ENCODE assay signal across 1 cellular context in genomic region chr12:79844693-79845092, GRCh38.
TF ChIP-seq lines count a peak whose summit lies in the region.

No MANE protein-coding gene starts in this region.

TF ChIP-seq in HCT116, 20 proteins besides CTCF, POLR2A, EP300 and RAD21 (continued from another document):
- TF ChIP-seq EZH2phosphoT487 (IDR thresholded peaks at IDR 0.05; ENCODE audit: borderline replicate concordance), result no peak
- TF ChIP-seq SRF (IDR thresholded peaks at IDR 0.05; ENCODE audit: low read depth), result no peak
